Comparison of ENCODE assay signal across 14 cellular contexts in the genomic region with DNA sequence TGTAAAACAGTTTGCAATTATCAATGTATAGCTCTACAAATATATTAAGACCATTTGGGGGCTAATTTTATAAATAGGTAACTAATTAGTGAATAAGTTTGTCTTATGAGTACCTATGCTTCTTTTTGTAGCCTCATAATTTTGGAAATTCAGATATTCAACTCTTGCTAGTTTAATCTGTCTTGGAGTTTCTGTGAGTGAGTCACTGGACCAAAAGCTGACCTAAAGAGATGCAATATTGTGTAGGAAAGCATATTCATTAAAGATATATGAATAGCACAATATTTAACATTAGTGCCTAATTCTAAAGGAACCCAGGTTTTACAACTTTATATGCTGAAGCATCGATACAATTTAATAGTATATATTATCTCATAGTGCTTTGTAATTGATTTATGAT.
DNase-seq lines count a peak whose midpoint lies in the region; ATAC-seq and TF ChIP-seq lines count a peak whose summit lies in the region.
"Had no signal": no experiment of that assay in that cellular context is flagged by ENCODE, and none has a peak within 500 bp of the region (broad histone marks: within the 10 kb centered on the region; RNA-seq: fewer than 3 reads in every experiment).

No MANE protein-coding gene starts in this region.

- intact Hi-C loops in left cardiac atrium (cut with DNase I), result no loop called here

- DNase-seq in adipocyte (ENCODE audit: low read depth) (peak; percentile 54), coronary artery (ENCODE audit: low spot score) (no peak), iris pigment epithelial cell (ENCODE audit: low read depth) (peak; percentile 17), left cardiac atrium (no peak), NCI-H82 treated with DMSO at 0.1 percent for 48 hours (lab: John Stamatoyannopoulos, UW; ENCODE audit: unreplicated experiment) (no peak), KBM-7 (no peak), endothelial cell (ENCODE audit: low spot score) (no peak)
- DNase-seq: BE2C; Caco-2; CD8-positive, alpha-beta memory T cell; DND-41; GDM1 had no signal

- no peak overlapping the region for H3K27ac Mint-ChIP-seq in endothelial cell (ENCODE audit: unreplicated experiment)
- H3K27ac Mint-ChIP-seq: CD8-positive, alpha-beta memory T cell had no signal

- H3K36me3 Mint-ChIP-seq in endothelial cell (ENCODE audit: low read depth, unreplicated experiment), result no peaks in the 10 kb centered on the region
- H3K36me3 Mint-ChIP-seq: CD8-positive, alpha-beta memory T cell had no signal

- H3K4me1 Mint-ChIP-seq in endothelial cell (ENCODE audit: unreplicated experiment), result no peaks in the 10 kb centered on the region
- H3K4me1 Mint-ChIP-seq: CD8-positive, alpha-beta memory T cell had no signal

- H3K9me3 Mint-ChIP-seq in endothelial cell (ENCODE audit: unreplicated experiment), result no peaks in the 10 kb centered on the region

- H3K9me3 ChIP-seq in adipocyte (ENCODE audit: control insufficient read depth, low read length), result no peaks in the 10 kb centered on the region
- H3K9me3 ChIP-seq: BE2C, Caco-2, HAP-1 had no signal

- peaks cover 17% of the 10 kb centered on the region for H3K4me1 ChIP-seq in adipocyte (ENCODE audit: control insufficient read depth, insufficient read depth, low read length)
- H3K4me1 ChIP-seq: Caco-2 had no signal

- no peaks in the 10 kb centered on the region for H3K36me3 ChIP-seq in adipocyte (ENCODE audit: control insufficient read depth, insufficient read depth, low read length, severe bottlenecking)
- H3K36me3 ChIP-seq: BE2C, HAP-1 had no signal

- no peaks in the 10 kb centered on the region for H3K27me3 Mint-ChIP-seq in endothelial cell (ENCODE audit: unreplicated experiment)
- H3K27me3 Mint-ChIP-seq: CD8-positive, alpha-beta memory T cell had no signal

- H3K9ac ChIP-seq in adipocyte (ENCODE audit: low read length), result peak overlapping the region; percentile 13

- in situ Hi-C loops in KBM-7 (cut with MboI; ENCODE audit: low pct_unique_long_range_greater_than_20kb, low sequenced_read_pairs), result no loop called here

- peak overlapping the region; percentile 38 to 61 for H3K27ac ChIP-seq in coronary artery
- H3K27ac ChIP-seq: C4-2B had no signal

- ATAC-seq in left cardiac atrium, result no peak

- no peaks in the 10 kb centered on the region for H3K27me3 ChIP-seq in adipocyte (replicated peaks; ENCODE audit: control insufficient read depth, insufficient read depth, low read length)
- H3K27me3 ChIP-seq: BE2C had no signal

- TF ChIP-seq CTCF in coronary artery (IDR thresholded peaks at IDR 0.05) (no peak), endothelial cell (IDR thresholded peaks at IDR 0.05; ENCODE audit: unreplicated experiment) (no peak)

- no peak overlapping the region for H3K4me3 Mint-ChIP-seq in endothelial cell (ENCODE audit: unreplicated experiment)
- H3K4me3 Mint-ChIP-seq: CD8-positive, alpha-beta memory T cell had no signal

- H3K4me3 ChIP-seq in adipocyte (ENCODE audit: low read length) (no peak overlapping the region), coronary artery (peak overlapping the region; percentile 13)
- H3K4me3 ChIP-seq: HAP-1 had no signal

Comparison
In these comparisons a context has a peak if more than half of its experiments do, and no peak if none do; other contexts are left out.
1. DNase-seq: peak in adipocyte (single experiment) and iris pigment epithelial cell (single experiment); none in coronary artery (single experiment), left cardiac atrium (single experiment), NCI-H82 treated with DMSO at 0.1 percent for 48 hours (single experiment), KBM-7 (single experiment) and endothelial cell (single experiment).